ENCODE assay signal across 13 cellular contexts in genomic region chr7:47757946-47758371, GRCh38.
DNase-seq lines count a peak whose midpoint lies in the region; ATAC-seq and TF ChIP-seq lines count a peak whose summit lies in the region.
"Had no signal": no experiment of that assay in that cellular context is flagged by ENCODE, and none has a peak within 500 bp of the region (broad histone marks: within the 10 kb centered on the region; RNA-seq: fewer than 3 reads in every experiment).

No MANE protein-coding gene starts in this region.

- H3K36me3 ChIP-seq in HAP-1 (replicated peaks): no peaks in the 10 kb centered on the region
- H3K36me3 ChIP-seq: colonic mucosa had no signal

- ATAC-seq in HG03432 (IDR thresholded peaks at IDR 0.05; ENCODE audit: unreplicated experiment): no peak
- ATAC-seq: natural killer cell treated with Interleukin-12 subunit alpha and Interleukin-12 subunit beta and Interleukin-15 and Interleukin-18, amount 100 ng/mL, for 72 hours had no signal

- DNase-seq in A172 (ENCODE audit: low spot score) (peak; percentile 53), RPMI7951 (ENCODE audit: low read depth) (peak; percentile 85), fibroblast of mammary gland (ENCODE audit: low read depth) (peak; percentile 94), non-pigmented ciliary epithelial cell (ENCODE audit: low read depth) (peak; percentile 83), HAP-1 (ENCODE audit: low spot score in 2 of 2) (no peak), NAMALWA (ENCODE audit: low spot score) (no peak), SHP77 (lab: John Stamatoyannopoulos, UW) (no peak)
- DNase-seq: activated CD4-positive, CD25-positive, alpha-beta regulatory T cell; AML-193; colonic mucosa; NCI-H2029 treated with DMSO at 0.1 percent for 48 hours had no signal

- H3K4me3 ChIP-seq in fibroblast of mammary gland (ENCODE audit: control insufficient read depth, low read depth, low read length) (no peak overlapping the region), HAP-1 (no peak overlapping the region)
- H3K4me3 ChIP-seq: colonic mucosa had no signal

- no peaks in the 10 kb centered on the region for H3K27me3 ChIP-seq in HAP-1 (ENCODE audit: low read depth)
- H3K27me3 ChIP-seq: colonic mucosa had no signal

- H3K4me1 ChIP-seq in HAP-1: no peaks in the 10 kb centered on the region
- H3K4me1 ChIP-seq: colonic mucosa had no signal

- in situ Hi-C loops in HAP-1 (cut with MboI; ENCODE audit: low sequenced_read_pairs): no loop called here

- no peak for TF ChIP-seq CTCF in fibroblast of mammary gland (conservative IDR thresholded peaks at IDR 0.05; ENCODE audit: control insufficient read depth, insufficient read depth, low read depth, low read length)

- no peaks in the 10 kb centered on the region for H3K9me3 ChIP-seq in HAP-1
- H3K9me3 ChIP-seq: colonic mucosa had no signal

Comparison
In these comparisons a context has a peak if more than half of its experiments do, and no peak if none do; other contexts are left out.
1. DNase-seq: peak in A172 (single experiment), RPMI7951 (single experiment), fibroblast of mammary gland (single experiment) and non-pigmented ciliary epithelial cell (single experiment); none in HAP-1 (0 of 2), NAMALWA (single experiment) and SHP77 (0 of 2).